In genomic region chr2:171187177-171187576, GRCh38 we compare ENCODE assay signal across 23 cellular contexts.
"Had no signal": no experiment of that assay in that cellular context is flagged by ENCODE, and none has a peak within 500 bp of the region (broad histone marks: within the 10 kb centered on the region; RNA-seq: fewer than 3 reads in every experiment).

No MANE protein-coding gene starts in this region.

- H3K27ac ChIP-seq: neutrophil, pancreas, psoas muscle, right lobe of liver, stomach, thoracic aorta, thyroid gland, tibial nerve, upper lobe of right lung, uterus had no signal

- DNase-seq: naive thymus-derived CD8-positive, alpha-beta T cell; nephron progenitor cell; nucleus accumbens; pancreas; psoas muscle; right cardiac atrium; right lobe of liver; sigmoid colon; stimulated activated CD4-positive, alpha-beta T cell treated with anti-CD3 and anti-CD28 coated beads, Interleukin-15, amount 100 ng/mL, for 24 hours; stimulated activated CD4-positive, alpha-beta T cell treated with anti-CD3 and anti-CD28 coated beads, Interleukin-2, amount 100 ng/mL, for 24 hours; stimulated activated CD4-positive, alpha-beta T cell treated with anti-CD3 and anti-CD28 coated beads, Interleukin-2, amount 100 ng/mL, for 48 hours; stimulated activated CD4-positive, alpha-beta T cell treated with anti-CD3 and anti-CD28 coated beads, Interleukin-4, amount 100 ng/mL, for 24 hours; stimulated activated naive B cell treated with anti-CD40 and anti-IgM and Interleukin-4, amounts not matched to agents 10 μg/mL and 1 μg/mL and 100 μg/mL, for 72 hours; stimulated activated naive CD4-positive, alpha-beta T cell treated with Interleukin-2 at 50 U/mL for 16 hours; stomach; thyroid gland; upper lobe of right lung; uterus had no signal

- H3K4me3 ChIP-seq: pancreas, psoas muscle, right lobe of liver, sigmoid colon, stomach, thoracic aorta, thyroid gland, tibial nerve, upper lobe of right lung, uterus had no signal

- H3K4me1 ChIP-seq: pancreas, psoas muscle, thyroid gland, tibial nerve, upper lobe of right lung, uterus had no signal

- ATAC-seq: naive thymus-derived CD8-positive, alpha-beta T cell; natural killer cell treated with Interleukin-12 subunit alpha and Interleukin-12 subunit beta and Interleukin-15 and Interleukin-18, amount 100 ng/mL, for 72 hours; pancreas; psoas muscle; right cardiac atrium; right lobe of liver; stimulated activated effector memory CD8-positive, alpha-beta T cell treated with anti-CD3 and anti-CD28 coated beads, Interleukin-12 subunit alpha, Interleukin-12 subunit beta, amount 100 ng/mL, for 72 hours; stimulated activated naive B cell treated with anti-CD40 and anti-IgM and Interleukin-4, amounts not matched to agents 10 μg/mL and 1 μg/mL and 100 μg/mL, for 72 hours; upper lobe of right lung had no signal

- H3K9me3 ChIP-seq: neutrophil, pancreas, psoas muscle, right lobe of liver, sigmoid colon, stomach, thoracic aorta, thyroid gland, tibial nerve, upper lobe of right lung, uterus had no signal

- H3K36me3 ChIP-seq: neutrophil, pancreas, right lobe of liver, sigmoid colon, stomach, thoracic aorta, thyroid gland, tibial nerve, upper lobe of right lung, uterus had no signal

- H3K27me3 ChIP-seq: neutrophil, pancreas, right lobe of liver, sigmoid colon, stomach, thyroid gland, tibial nerve, upper lobe of right lung, uterus had no signal
